ENCODE assay signal across 24 cellular contexts in genomic region chr12:48329199-48329939, GRCh38.
"Had no signal": no experiment of that assay in that cellular context is flagged by ENCODE, and none has a peak within 500 bp of the region (broad histone marks: within the 10 kb centered on the region; RNA-seq: fewer than 3 reads in every experiment).

No MANE protein-coding gene starts in this region.

- H3K9ac ChIP-seq: parathyroid adenoma had no signal

- H3K4me2 ChIP-seq: smooth muscle cell had no signal

- H3K4me1 ChIP-seq: left lung, parathyroid adenoma, right atrium auricular region, right lobe of liver, thyroid gland, transverse colon, upper lobe of right lung had no signal

- H3K36me3 ChIP-seq: left lung, right atrium auricular region, right lobe of liver, thyroid gland, transverse colon, upper lobe of right lung had no signal

- ATAC-seq: left colon; left lung; mucosa of descending colon; naive thymus-derived CD4-positive, alpha-beta T cell; natural killer cell treated with Interleukin-12 subunit alpha and Interleukin-12 subunit beta and Interleukin-15 and Interleukin-18, amount 100 ng/mL, for 72 hours; stimulated activated memory B cell treated with anti-CD40 and anti-IgM and Interleukin-4, amounts not matched to agents 10 μg/mL and 1 μg/mL and 100 μg/mL, for 72 hours; stimulated activated naive CD8-positive, alpha-beta T cell treated with anti-CD3 and anti-CD28 coated beads, Interleukin-15, amount 100 ng/mL, for 72 hours; upper lobe of right lung had no signal

- H3K4me3 ChIP-seq: left lung, lung, mucosa of descending colon, right atrium auricular region, right lobe of liver, smooth muscle cell, thyroid gland, transverse colon, upper lobe of right lung had no signal

- H3K27me3 ChIP-seq: right atrium auricular region, right lobe of liver, thyroid gland, transverse colon had no signal

- DNase-seq: hippocampal formation; left colon; left lung; midbrain; mucosa of descending colon; naive thymus-derived CD4-positive, alpha-beta T cell; nucleus accumbens; right lobe of liver; stimulated activated CD4-positive, alpha-beta T cell treated with anti-CD3 and anti-CD28 coated beads, Interleukin-1b, Interleukin-23, amount 100 ng/mL, for 48 hours; stimulated activated CD4-positive, alpha-beta T cell treated with anti-CD3 and anti-CD28 coated beads, Interleukin-2, amount 100 ng/mL, for 48 hours; stimulated activated CD4-positive, alpha-beta T cell treated with anti-CD3 and anti-CD28 coated beads, Interleukin-4, amount 100 ng/mL, for 4 hours; stimulated activated CD8-positive, alpha-beta memory T cell treated with anti-CD3 and anti-CD28 coated beads, Interleukin-4, amount 100 ng/mL, for 48 hours; stimulated activated naive CD4-positive, alpha-beta T cell treated with Interleukin-2 at 50 U/mL for 16 hours; stimulated activated naive CD8-positive, alpha-beta T cell treated with anti-CD3 and anti-CD28 coated beads, Interleukin-15, amount 100 ng/mL, for 72 hours; substantia nigra; thyroid gland; transverse colon; upper lobe of right lung had no signal

- H3K9me3 ChIP-seq: left lung, mucosa of descending colon, right atrium auricular region, right lobe of liver, thyroid gland, transverse colon, upper lobe of right lung had no signal

- H3K79me2 ChIP-seq: parathyroid adenoma had no signal

- H3K27ac ChIP-seq: left lung, parathyroid adenoma, right atrium auricular region, right lobe of liver, thyroid gland, transverse colon, upper lobe of right lung had no signal

- H2AFZ ChIP-seq: parathyroid adenoma had no signal
